28 cellular contexts compared by ENCODE assay signal in genomic region chr12:543114-543451, GRCh38.
"Had no signal": no experiment of that assay in that cellular context is flagged by ENCODE, and none has a peak within 500 bp of the region (broad histone marks: within the 10 kb centered on the region; RNA-seq: fewer than 3 reads in every experiment).

No MANE protein-coding gene starts in this region.

- DNase-seq: activated CD4-positive, alpha-beta T cell treated with anti-CD3 and anti-CD28 coated beads, Interleukin-2, amount 50 U/mL, for 1 hour; activated CD4-positive, CD25-positive, alpha-beta regulatory T cell treated with anti-CD3 and anti-CD28 coated beads, Interleukin-2, amount 50 U/mL, for 72 hours; activated CD8-positive, alpha-beta T cell treated with anti-CD3 and anti-CD28 coated beads for 36 hours; activated naive CD4-positive, alpha-beta T cell; activated T-cell treated with anti-CD3 and anti-CD28 coated beads for 4 hours; activated T-cell treated with anti-CD3 and anti-CD28 coated beads, Interleukin-2, amount 50 U/mL, for 72 hours; adrenal gland; cortex of kidney; effector memory CD8-positive, alpha-beta T cell; head of caudate nucleus; hypothalamus; immature natural killer cell; lower lobe of right lung; mesenchymal stem cell; occipital lobe; SK-N-SH; stimulated activated CD4-positive, alpha-beta T cell treated with anti-CD3 and anti-CD28 coated beads, Interleukin-2, amount 100 ng/mL, for 48 hours; substantia nigra; SW 1271; T-helper 9 cell; upper lobe of right lung had no signal

- H3K9me3 ChIP-seq: adrenal gland, gastroesophageal sphincter, lower lobe of right lung, SK-N-SH, upper lobe of right lung had no signal

- H3K9me3 Mint-ChIP-seq: activated CD8-positive, alpha-beta T cell treated with anti-CD3 and anti-CD28 coated beads for 36 hours; activated naive CD4-positive, alpha-beta T cell treated with anti-CD3 and anti-CD28 coated beads, Interleukin-2, amount 50 U/mL, for 72 hours; activated T-cell treated with anti-CD3 and anti-CD28 coated beads, Interleukin-2, amount 50 U/mL, for 72 hours; effector memory CD8-positive, alpha-beta T cell; immature natural killer cell; stimulated activated naive CD8-positive, alpha-beta T cell treated with anti-CD3 and anti-CD28 coated beads, Interleukin-15, Interleukin-2, amounts not matched to agents 100 ng/mL and 50 ng/mL, for 24 hours; T-helper 1 cell treated with Interleukin-12 subunit alpha and Interleukin-12 subunit beta and Interleukin-4 antibody, amounts not matched to agents 30 μg/mL and 1 μg/mL, for 36 hours had no signal

- ATAC-seq: activated CD8-positive, alpha-beta T cell treated with anti-CD3 and anti-CD28 coated beads for 36 hours; activated naive CD4-positive, alpha-beta T cell treated with anti-CD3 and anti-CD28 coated beads, Interleukin-2, amount 50 U/mL, for 72 hours; activated T-cell treated with anti-CD3 and anti-CD28 coated beads, Interleukin-2, amount 50 U/mL, for 72 hours; effector memory CD8-positive, alpha-beta T cell; gastroesophageal sphincter; left lobe of liver; lower lobe of right lung; upper lobe of right lung had no signal

- H3K36me3 Mint-ChIP-seq: activated naive CD4-positive, alpha-beta T cell treated with anti-CD3 and anti-CD28 coated beads, Interleukin-2, amount 50 U/mL, for 72 hours; brain had no signal

- H3K27ac Mint-ChIP-seq: activated CD8-positive, alpha-beta T cell treated with anti-CD3 and anti-CD28 coated beads for 36 hours; activated naive CD4-positive, alpha-beta T cell treated with anti-CD3 and anti-CD28 coated beads, Interleukin-2, amount 50 U/mL, for 72 hours; activated T-cell treated with anti-CD3 and anti-CD28 coated beads, Interleukin-2, amount 50 U/mL, for 72 hours; immature natural killer cell; stimulated activated naive CD8-positive, alpha-beta T cell treated with anti-CD3 and anti-CD28 coated beads, Interleukin-15, Interleukin-2, amounts not matched to agents 100 ng/mL and 50 ng/mL, for 24 hours; T-helper 1 cell treated with Interleukin-12 subunit alpha and Interleukin-12 subunit beta and Interleukin-4 antibody, amounts not matched to agents 30 μg/mL and 1 μg/mL, for 36 hours had no signal

- H3K4me3 ChIP-seq: adrenal gland, gastroesophageal sphincter, lower lobe of right lung, upper lobe of right lung had no signal

- H3K27me3 ChIP-seq: adrenal gland, upper lobe of right lung had no signal

- H3K4me3 Mint-ChIP-seq: activated CD8-positive, alpha-beta T cell treated with anti-CD3 and anti-CD28 coated beads for 36 hours; activated T-cell treated with anti-CD3 and anti-CD28 coated beads, Interleukin-2, amount 50 U/mL, for 72 hours; brain; effector memory CD8-positive, alpha-beta T cell; immature natural killer cell; stimulated activated naive CD8-positive, alpha-beta T cell treated with anti-CD3 and anti-CD28 coated beads, Interleukin-15, Interleukin-2, amounts not matched to agents 100 ng/mL and 50 ng/mL, for 24 hours; T-helper 1 cell treated with Interleukin-12 subunit alpha and Interleukin-12 subunit beta and Interleukin-4 antibody, amounts not matched to agents 30 μg/mL and 1 μg/mL, for 36 hours had no signal

- H3K27me3 Mint-ChIP-seq: brain had no signal

- H3K27ac ChIP-seq: gastroesophageal sphincter, lower lobe of right lung, upper lobe of right lung, VCaP had no signal

- H3K36me3 ChIP-seq: adrenal gland, gastroesophageal sphincter, lower lobe of right lung, upper lobe of right lung had no signal
